In genomic region chr6:1596088-1596852, GRCh38 we compare ENCODE assay signal across 8 cellular contexts. TPM values are rescaled to one million over a fixed set of nuclear protein-coding genes. Genes with fewer than 3 reads are reported as not detected.
DNase-seq lines count a peak whose midpoint lies in the region; FAIRE-seq and TF ChIP-seq lines count a peak whose summit lies in the region.

No MANE protein-coding gene starts in this region.

- H3K36me3 Mint-ChIP-seq in T-helper 2 cell treated with Interferon-gamma antibody and Interleukin-4, amounts not matched to agents 5 μg/mL and 100 μg/mL, for 36 hours (ENCODE audit: low read depth): no peaks in the 10 kb centered on the region
- H3K36me3 Mint-ChIP-seq in astrocyte (ENCODE audit: low read depth, unreplicated experiment): no peaks in the 10 kb centered on the region

- no peaks in the 10 kb centered on the region for H4K20me1 ChIP-seq in astrocyte (ENCODE audit: insufficient read depth, low read length)

- DNase-seq in KG1 (lab: John Stamatoyannopoulos, UW) (peak; percentile 57), astrocyte (ENCODE audit: low read depth) (no peak), NCI-H226 (no peak)
- peak; percentile 40 for DNase-seq in T-helper 2 cell treated with Interferon-gamma antibody and Interleukin-4, amounts not matched to agents 5 μg/mL and 100 μg/mL, for 36 hours (ENCODE audit: low spot score)

- H3K27ac Mint-ChIP-seq in T-helper 2 cell treated with Interferon-gamma antibody and Interleukin-4, amounts not matched to agents 5 μg/mL and 100 μg/mL, for 36 hours: no peak overlapping the region
- no peak overlapping the region for H3K27ac Mint-ChIP-seq in astrocyte (ENCODE audit: unreplicated experiment)

- H3K36me3 ChIP-seq in astrocyte (ENCODE audit: insufficient read depth, low read length) (no peaks in the 10 kb centered on the region), iPS-20b (ENCODE audit: insufficient read depth, low read depth, low read length) (no peaks in the 10 kb centered on the region), skeletal muscle tissue (ENCODE audit: control insufficient read depth in 3 of 3, insufficient read depth in 3 of 3, low read length in 3 of 3) (no peaks in the 10 kb centered on the region)

- no peaks in the 10 kb centered on the region for H3K9me3 ChIP-seq in astrocyte (ENCODE audit: insufficient read depth, low read depth, low read length)
- H3K9me3 ChIP-seq in iPS-20b (ENCODE audit: insufficient read depth, low read depth, low read length): no peaks in the 10 kb centered on the region
- H3K9me3 ChIP-seq in skeletal muscle tissue (ENCODE audit: control insufficient read depth in 3 of 3, low read length in 3 of 3): no peaks in the 10 kb centered on the region

- FAIRE-seq in A204.1 (lab: Jason Lieb, UNC) (peak; percentile 54), astrocyte (lab: Jason Lieb, UNC) (no peak)

- H3K4me1 ChIP-seq in astrocyte (ENCODE audit: insufficient read depth, low read length): no peaks in the 10 kb centered on the region
- H3K4me1 ChIP-seq in iPS-20b (ENCODE audit: insufficient read depth, low read length): peaks cover 8% of the 10 kb centered on the region; the same call in 1 of the 2 replicates
- peaks cover 3 to 5% (median 4%) of the 10 kb centered on the region in 3 donors for H3K4me1 ChIP-seq in skeletal muscle tissue (ENCODE audit: control insufficient read depth in 3 of 3, insufficient read depth in 3 of 3, low read length in 3 of 3)

- H3K27ac ChIP-seq in astrocyte (ENCODE audit: low read depth, low read length): no peak overlapping the region
- no peak overlapping the region for H3K27ac ChIP-seq in iPS-20b (ENCODE audit: low read length)
- no peak overlapping the region for H3K27ac ChIP-seq in skeletal muscle tissue (ENCODE audit: low read depth, low read length)

- H3K27me3 ChIP-seq in astrocyte (ENCODE audit: insufficient read depth, low read length): peaks cover 35% of the 10 kb centered on the region
- H3K27me3 ChIP-seq in iPS-20b (ENCODE audit: insufficient read depth, low read length): peaks cover 39% of the 10 kb centered on the region
- H3K27me3 ChIP-seq in skeletal muscle tissue (ENCODE audit: control insufficient read depth in 3 of 3, insufficient read depth in 3 of 3, low read length in 3 of 3): peaks cover 35 to 45% (median 35%) of the 10 kb centered on the region in 3 donors

- H3K4me3 Mint-ChIP-seq in T-helper 2 cell treated with Interferon-gamma antibody and Interleukin-4, amounts not matched to agents 5 μg/mL and 100 μg/mL, for 36 hours: no peak overlapping the region
- no peak overlapping the region for H3K4me3 Mint-ChIP-seq in astrocyte (ENCODE audit: unreplicated experiment)

- H3K27me3 Mint-ChIP-seq in T-helper 2 cell treated with Interferon-gamma antibody and Interleukin-4, amounts not matched to agents 5 μg/mL and 100 μg/mL, for 36 hours (ENCODE audit: low read depth): peaks cover 62% of the 10 kb centered on the region
- peaks cover 46% of the 10 kb centered on the region for H3K27me3 Mint-ChIP-seq in astrocyte (ENCODE audit: low read depth, unreplicated experiment)

- H2AFZ ChIP-seq in astrocyte (ENCODE audit: low read depth, low read length): peak overlapping the region; percentile 45

- H3K79me2 ChIP-seq in astrocyte (ENCODE audit: insufficient read depth, low read length): no peaks in the 10 kb centered on the region

- H3K9ac ChIP-seq in astrocyte (ENCODE audit: low read length) (no peak overlapping the region), iPS-20b (ENCODE audit: low read depth, low read length) (peak overlapping the region; percentile 24; the same call in 1 of the 2 replicates), skeletal muscle tissue (ENCODE audit: low read depth in 1 of 3, low read length in 3 of 3) (peak overlapping the region in 1 of 3 donors; percentile 40)

- peak overlapping the region; percentile 64 for H3K4me2 ChIP-seq in astrocyte (ENCODE audit: low read length)

- H3K4me1 Mint-ChIP-seq in T-helper 2 cell treated with Interferon-gamma antibody and Interleukin-4, amounts not matched to agents 5 μg/mL and 100 μg/mL, for 36 hours (ENCODE audit: low read depth): peaks cover 2% of the 10 kb centered on the region
- peaks cover 4% of the 10 kb centered on the region for H3K4me1 Mint-ChIP-seq in astrocyte (ENCODE audit: low read depth, unreplicated experiment)

- TF ChIP-seq CTCF in GM12873 (IDR thresholded peaks at IDR 0.05; ENCODE audit: insufficient read depth, low read depth, low read length, missing control alignments): peak; percentile 90
- peak; percentile 71 for TF ChIP-seq CTCF in astrocyte (IDR thresholded peaks at IDR 0.05; ENCODE audit: insufficient read depth, low read depth, low read length)

- H3K4me3 ChIP-seq in astrocyte (ENCODE audit: insufficient read depth, low read depth, low read length) (no peak overlapping the region), iPS-20b (ENCODE audit: low read length) (no peak overlapping the region), skeletal muscle tissue (ENCODE audit: low read length in 3 of 3) (peak overlapping the region; percentile 49 to 70 (median 62))

- H3K9me3 Mint-ChIP-seq in T-helper 2 cell treated with Interferon-gamma antibody and Interleukin-4, amounts not matched to agents 5 μg/mL and 100 μg/mL, for 36 hours: no peaks in the 10 kb centered on the region
- no peaks in the 10 kb centered on the region for H3K9me3 Mint-ChIP-seq in astrocyte (ENCODE audit: unreplicated experiment)

RNA-seq across cellular contexts. Expression of gene FOXC1, which starts 13.4 kb away (rescaled TPM):
- total RNA-seq in astrocyte: 2.8 and 2.9 TPM in 2 replicates
- total RNA-seq in skeletal muscle tissue: 1.6 TPM

Comparison
In these comparisons a context has a peak if more than half of its experiments do, and no peak if none do; other contexts are left out.
1. DNase-seq: peak in KG1 (single experiment) and T-helper 2 cell treated with Interferon-gamma antibody and Interleukin-4, amounts not matched to agents 5 μg/mL and 100 μg/mL, for 36 hours (single experiment); none in astrocyte (single experiment) and NCI-H226 (single experiment).
2. H3K4me3 ChIP-seq: peak in skeletal muscle tissue (3 of 3); none in astrocyte (single experiment) and iPS-20b (single experiment).